In the genomic region with DNA sequence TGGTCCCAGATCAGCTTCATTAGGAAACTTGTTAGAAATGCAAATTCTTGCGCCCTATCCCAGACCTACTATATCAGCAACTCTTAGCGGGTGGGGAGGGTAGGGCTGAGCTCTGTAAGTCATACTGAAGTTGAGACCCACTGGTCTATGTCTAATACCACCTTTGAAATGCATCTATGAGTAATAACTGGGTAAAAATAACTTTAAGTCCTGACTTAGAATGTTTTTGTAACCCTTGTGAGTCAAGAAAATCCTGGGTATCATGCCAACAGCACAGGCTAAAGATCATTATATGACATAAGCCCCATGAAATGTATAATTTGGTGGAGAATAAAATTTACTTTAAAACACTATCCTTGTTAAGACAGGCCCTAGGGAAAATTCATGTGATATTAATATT, we compare ENCODE assay signal across 11 cellular contexts. TPM values are rescaled to one million over a fixed set of nuclear protein-coding genes. Genes with fewer than 3 reads are reported as not detected.
A peak's percentile ranks its signal among the peaks of the same experiment; 100 is the strongest.
DNase-seq lines count a peak whose midpoint lies in the region; FAIRE-seq and TF ChIP-seq lines count a peak whose summit lies in the region.
"Had no signal": no experiment of that assay in that cellular context is flagged by ENCODE, and none has a peak within 500 bp of the region (broad histone marks: within the 10 kb centered on the region; RNA-seq: fewer than 3 reads in every experiment).

No MANE protein-coding gene starts in this region.

- peaks cover 31% of the 10 kb centered on the region for H3K4me1 Mint-ChIP-seq in osteocyte (ENCODE audit: unreplicated experiment)
- H3K4me1 Mint-ChIP-seq: naive thymus-derived CD4-positive, alpha-beta T cell had no signal

- CTCF ChIA-PET in RWPE1 (lab: Yijun Ruan, JAX), result interaction anchor here (0.6 to 0.7 kb wide), 3 partner anchors 20 to 594 kb away, joined by 3 to 5 read pairs (median 4); no protein-coding TSS in a partner anchor

- intact Hi-C loops in tibial artery (cut with DNase I; ENCODE audit: low total_unique reads), result no loop called here

- no peaks in the 10 kb centered on the region for H3K4me1 ChIP-seq in small intestine (ENCODE audit: control insufficient read depth in 2 of 2, insufficient read depth in 1 of 2, low read depth in 1 of 2, low read length in 1 of 2)
- H3K4me1 ChIP-seq in tibial artery, result peaks cover 0 to 29% (median 0%) of the 10 kb centered on the region in 4 donors

- H3K27me3 ChIP-seq in small intestine (ENCODE audit: control insufficient read depth in 2 of 2, insufficient read depth in 2 of 2, low read length in 2 of 2), result no peaks in the 10 kb centered on the region
- H3K27me3 ChIP-seq in tibial artery, result no peaks in the 10 kb centered on the region

- H3K27me3 Mint-ChIP-seq in osteocyte (ENCODE audit: unreplicated experiment), result no peaks in the 10 kb centered on the region
- H3K27me3 Mint-ChIP-seq: activated naive CD4-positive, alpha-beta T cell treated with anti-CD3 and anti-CD28 coated beads, Interleukin-2, amount 50 U/mL, for 24 hours; naive thymus-derived CD4-positive, alpha-beta T cell had no signal

- FAIRE-seq in small intestine (lab: Jason Lieb, UNC), result no peak

- H3K9me3 Mint-ChIP-seq in osteocyte (ENCODE audit: unreplicated experiment), result no peaks in the 10 kb centered on the region
- H3K9me3 Mint-ChIP-seq: activated naive CD4-positive, alpha-beta T cell treated with anti-CD3 and anti-CD28 coated beads, Interleukin-2, amount 50 U/mL, for 24 hours; naive thymus-derived CD4-positive, alpha-beta T cell had no signal

- peak overlapping the region; percentile 85 for H3K27ac Mint-ChIP-seq in osteocyte (ENCODE audit: unreplicated experiment)
- H3K27ac Mint-ChIP-seq: activated naive CD4-positive, alpha-beta T cell treated with anti-CD3 and anti-CD28 coated beads, Interleukin-2, amount 50 U/mL, for 24 hours had no signal

- peak overlapping the region; percentile 58 for H3K27ac ChIP-seq in RWPE1
- H3K27ac ChIP-seq in epithelial cell of prostate, result no peak overlapping the region
- no peak overlapping the region for H3K27ac ChIP-seq in small intestine (ENCODE audit: low read depth in 1 of 2, low read length in 1 of 2)
- H3K27ac ChIP-seq in tibial artery, result peak overlapping the region in 1 of 2 donors; percentile 58

- DNase-seq in Caki2 (ENCODE audit: low read depth) (peak; percentile 42), RWPE1 (ENCODE audit: low spot score) (peak; percentile 28), epithelial cell of prostate (ENCODE audit: low read depth, low spot score) (peak; percentile 10), osteocyte (ENCODE audit: extremely low spot score, unreplicated experiment) (no peak), small intestine (no peak), NCI-H69 (lab: John Stamatoyannopoulos, UW) (no peak), tibial artery (no peak)
- no peak for DNase-seq in stimulated activated CD4-positive, alpha-beta T cell treated with anti-CD3 and anti-CD28 coated beads, Interleukin-1b, Interleukin-23, amount 100 ng/mL, for 48 hours
- DNase-seq: naive thymus-derived CD4-positive, alpha-beta T cell; stimulated activated CD8-positive, alpha-beta memory T cell treated with anti-CD3 and anti-CD28 coated beads, Interleukin-4, amount 100 ng/mL, for 48 hours had no signal

- H3K4me3 ChIP-seq in small intestine (ENCODE audit: low read depth in 1 of 2, low read length in 2 of 2), result no peak overlapping the region
- H3K4me3 ChIP-seq in tibial artery, result peak overlapping the region in 1 of 2 donors; percentile 2

- 94 to 98% (median 96%) methylated on average over 2 of the region's 2 CpGs for WGBS in small intestine, 3 donors

- H3K9me3 ChIP-seq in small intestine (ENCODE audit: control insufficient read depth, low read depth) (no peaks in the 10 kb centered on the region), tibial artery (no peaks in the 10 kb centered on the region)

- H3K36me3 ChIP-seq in small intestine (ENCODE audit: control insufficient read depth in 2 of 2, insufficient read depth in 2 of 2, low read length in 2 of 2) (peaks cover 3 to 6% of the 10 kb centered on the region in 2 donors), tibial artery (peaks cover 27 to 39% (median 37%) of the 10 kb centered on the region in 3 donors)

- H3K4me3 Mint-ChIP-seq in osteocyte (ENCODE audit: unreplicated experiment), result no peak overlapping the region
- H3K4me3 Mint-ChIP-seq: activated naive CD4-positive, alpha-beta T cell treated with anti-CD3 and anti-CD28 coated beads, Interleukin-2, amount 50 U/mL, for 24 hours; naive thymus-derived CD4-positive, alpha-beta T cell had no signal

- in situ Hi-C loops in Caki2 (cut with HindIII; ENCODE audit: low pct_unique_long_range_greater_than_20kb, low sequenced_read_pairs), result no loop called here

- POLR2A ChIA-PET in RWPE1 (lab: Yijun Ruan, JAX; ENCODE audit: low non-redundant PET), result no interaction called here

- H3K36me3 Mint-ChIP-seq in osteocyte (ENCODE audit: unreplicated experiment), result peaks cover 34% of the 10 kb centered on the region

- TF ChIP-seq CTCF in RWPE1 (conservative IDR thresholded peaks at IDR 0.05; ENCODE audit: low read depth), result no peak
- no peak for TF ChIP-seq CTCF in osteocyte (IDR thresholded peaks at IDR 0.05)
- no peak for TF ChIP-seq CTCF in tibial artery (IDR thresholded peaks at IDR 0.05)

RNA-seq across cellular contexts. Expression of gene PRKD3, which starts 41.4 kb away (rescaled TPM):
- 8.4 and 32.7 TPM in 2 replicates for total RNA-seq in Caki2 (2014; rRNA removed; shearing (Covaris generic); ENCODE audit: low replicate concordance)
- total RNA-seq in osteocyte, result 50.1 and 54.7 TPM in 2 replicates
- 1 to 10 TPM; 4.3 to 7.9 (median 5.1) TPM for polyA plus RNA-seq in small intestine

RNA-seq across cellular contexts. Expression of gene NDUFAF7, which starts 51.7 kb away (rescaled TPM):
- total RNA-seq in Caki2 (2014; rRNA removed; shearing (Covaris generic); ENCODE audit: low replicate concordance), result 17.1 and 19.2 TPM in 2 replicates
- 17.8 and 17.9 TPM in 2 replicates for total RNA-seq in osteocyte
- polyA plus RNA-seq in small intestine, result 10 to 100 TPM in 2 of 3 donors, 1 to 10 TPM in 1; 9.0 to 10.8 (median 10.7) TPM

RNA-seq across cellular contexts. Expression of gene CEBPZ, which starts 51.8 kb away (rescaled TPM):
- total RNA-seq in Caki2 (2014; rRNA removed; shearing (Covaris generic); ENCODE audit: low replicate concordance), result 23.7 and 31.9 TPM in 2 replicates
- total RNA-seq in osteocyte, result 28.2 and 34.1 TPM in 2 replicates
- polyA plus RNA-seq in small intestine, result 10 to 100 TPM; 46.9 to 55.4 (median 52.6) TPM

Comparison
In these comparisons a context has a peak if more than half of its experiments do, and no peak if none do; other contexts are left out.
1. DNase-seq: peak in Caki2 (single experiment), RWPE1 (single experiment) and epithelial cell of prostate (single experiment); none in osteocyte (single experiment), small intestine (single experiment), stimulated activated CD4-positive, alpha-beta T cell treated with anti-CD3 and anti-CD28 coated beads, Interleukin-1b, Interleukin-23, amount 100 ng/mL, for 48 hours (single experiment), NCI-H69 (single experiment) and tibial artery (0 of 2).